In the genomic region with DNA sequence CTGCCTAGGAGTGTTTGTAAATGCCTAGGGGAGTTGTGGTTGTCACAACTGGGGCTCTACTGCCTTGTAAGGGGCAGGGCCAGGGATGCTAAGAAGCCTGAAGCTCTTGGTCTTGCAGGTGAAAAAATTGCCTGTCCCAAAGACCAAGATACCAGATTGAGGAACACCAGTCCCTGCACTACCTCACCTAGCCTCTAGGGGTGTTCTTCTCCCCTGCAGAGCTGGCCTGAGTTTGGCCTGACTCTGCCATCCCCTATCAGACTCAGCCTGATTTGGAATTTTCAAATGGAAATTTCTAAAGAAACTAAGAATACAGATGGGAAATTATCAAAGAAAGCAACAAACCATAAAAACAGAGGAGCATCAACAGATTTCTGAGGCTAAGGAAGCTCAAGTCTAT, we compare ENCODE assay signal across 9 cellular contexts.
A peak's percentile ranks its signal among the peaks of the same experiment; 100 is the strongest.
DNase-seq lines count a peak whose midpoint lies in the region; ATAC-seq and TF ChIP-seq lines count a peak whose summit lies in the region.
"Had no signal": no experiment of that assay in that cellular context is flagged by ENCODE, and none has a peak within 500 bp of the region (broad histone marks: within the 10 kb centered on the region; RNA-seq: fewer than 3 reads in every experiment).

No MANE protein-coding gene starts in this region.

- H3K36me3 Mint-ChIP-seq in activated T-cell treated with anti-CD3 and anti-CD28 coated beads, Interleukin-2, amount 50 U/mL, for 24 hours (ENCODE audit: low read depth) = peaks cover 16% of the 10 kb centered on the region

- H4K20me1 ChIP-seq in mammary epithelial cell (ENCODE audit: insufficient read depth, low read length) = no peaks in the 10 kb centered on the region
- H4K20me1 ChIP-seq in MM.1S (ENCODE audit: insufficient read depth, low read length) = no peaks in the 10 kb centered on the region

- in situ Hi-C loops in mammary epithelial cell (cut with MboI; ENCODE audit: low sequenced_read_pairs in 2 of 2) = no loop called here

- H3K79me2 ChIP-seq in mammary epithelial cell (ENCODE audit: insufficient read depth, low read length) (no peaks in the 10 kb centered on the region), MM.1S (ENCODE audit: low read length) (no peaks in the 10 kb centered on the region)

- no peak overlapping the region for H2AFZ ChIP-seq in mammary epithelial cell (ENCODE audit: low read depth, low read length)
- H2AFZ ChIP-seq in MM.1S (ENCODE audit: low read length) = no peak overlapping the region

- H3K27me3 Mint-ChIP-seq in activated T-cell treated with anti-CD3 and anti-CD28 coated beads, Interleukin-2, amount 50 U/mL, for 24 hours = no peaks in the 10 kb centered on the region

- TF ChIP-seq CTCF in mammary epithelial cell (conservative IDR thresholded peaks at IDR 0.05 in 1 of 2, IDR thresholded peaks at IDR 0.05 in 1 of 2; ENCODE audit: extremely low read depth in 1 of 2, insufficient read depth in 1 of 2, low read depth in 1 of 2, low read length in 2 of 2) = peak; percentile 31 to 49
- no peak for TF ChIP-seq CTCF in breast epithelium (IDR thresholded peaks at IDR 0.05)
- TF ChIP-seq CTCF in MM.1S (IDR thresholded peaks at IDR 0.05; ENCODE audit: low read length) = peak; percentile 28
- TF ChIP-seq CTCF in upper lobe of right lung (IDR thresholded peaks at IDR 0.05) = peak; percentile 50

- H3K4me3 ChIP-seq in mammary epithelial cell (replicated peaks in 1 of 3; ENCODE audit: insufficient read depth in 1 of 3, low read depth in 2 of 3, low read length in 3 of 3) (no peak overlapping the region), breast epithelium (no peak overlapping the region), MM.1S (ENCODE audit: low read length) (no peak overlapping the region), upper lobe of right lung (no peak overlapping the region)
- H3K4me3 ChIP-seq: upper lobe of left lung had no signal

- H3K27ac ChIP-seq in mammary epithelial cell (ENCODE audit: insufficient read depth, low read depth, low read length) (no peak overlapping the region), breast epithelium (no peak overlapping the region), MM.1S (ENCODE audit: low read length) (no peak overlapping the region), upper lobe of right lung (no peak overlapping the region)
- H3K27ac ChIP-seq: upper lobe of left lung had no signal

- no peak overlapping the region for H3K27ac Mint-ChIP-seq in activated T-cell treated with anti-CD3 and anti-CD28 coated beads, Interleukin-2, amount 50 U/mL, for 24 hours

- no peaks in the 10 kb centered on the region for H3K27me3 ChIP-seq in mammary epithelial cell (ENCODE audit: insufficient read depth, low read length)
- no peaks in the 10 kb centered on the region for H3K27me3 ChIP-seq in breast epithelium
- no peaks in the 10 kb centered on the region for H3K27me3 ChIP-seq in MM.1S (replicated peaks; ENCODE audit: insufficient read depth, low read length)
- no peaks in the 10 kb centered on the region for H3K27me3 ChIP-seq in upper lobe of right lung
- H3K27me3 ChIP-seq: upper lobe of left lung had no signal

- H3K4me2 ChIP-seq in mammary epithelial cell (ENCODE audit: insufficient read depth, low read depth, low read length) (no peak overlapping the region), MM.1S (ENCODE audit: low read depth, low read length) (no peak overlapping the region)

- H3F3A ChIP-seq in MM.1S (ENCODE audit: insufficient read depth, low read length) = no peaks in the 10 kb centered on the region

- no TSS peak for BruUV-seq in mammary epithelial cell (replicated peaks; lab: Mats Ljungman, UMichigan)

- no peaks in the 10 kb centered on the region for H3K9me2 ChIP-seq in MM.1S (replicated peaks; ENCODE audit: insufficient read depth, low read length)

- H3K4me1 ChIP-seq in mammary epithelial cell (ENCODE audit: insufficient read depth, low read length) (no peaks in the 10 kb centered on the region), breast epithelium (no peaks in the 10 kb centered on the region), MM.1S (ENCODE audit: low read length) (no peaks in the 10 kb centered on the region), upper lobe of right lung (no peaks in the 10 kb centered on the region)
- H3K4me1 ChIP-seq: upper lobe of left lung had no signal

- intact Hi-C loops in mammary epithelial cell (cut with micrococcal nuclease) (no loop called here), breast epithelium (cut with DNase I; ENCODE audit: low total_unique reads) (no loop called here), upper lobe of right lung (cut with DNase I) (no loop called here)

- no peak for ATAC-seq in upper lobe of right lung
- ATAC-seq in HG03354 (IDR thresholded peaks at IDR 0.05; ENCODE audit: poor library complexity, severe bottlenecking, unreplicated experiment) = no peak

- TF ChIP-seq POLR2A in breast epithelium (IDR thresholded peaks at IDR 0.05) (no peak), erythroblast (IDR thresholded peaks at IDR 0.05; ENCODE audit: low read length) (no peak)

- peaks cover 28% of the 10 kb centered on the region for H3K9me3 Mint-ChIP-seq in activated T-cell treated with anti-CD3 and anti-CD28 coated beads, Interleukin-2, amount 50 U/mL, for 24 hours

- CTCF ChIA-PET in mammary epithelial cell (lab: Charles Lee; ENCODE audit: low non-redundant PET) = no interaction called here

- H3K4me3 Mint-ChIP-seq in activated T-cell treated with anti-CD3 and anti-CD28 coated beads, Interleukin-2, amount 50 U/mL, for 24 hours = no peak overlapping the region

- DNase-seq in mammary epithelial cell (no peak), breast epithelium (ENCODE audit: low spot score in 2 of 2) (no peak), MM.1S (no peak), erythroblast (lab: John Stamatoyannopoulos, UW) (peak; percentile 0 to 2), upper lobe of right lung (no peak), NCI-H1417 treated with DMSO at 0.1 percent for 48 hours (lab: John Stamatoyannopoulos, UW) (no peak)
- no peak for DNase-seq in activated T-cell treated with anti-CD3 and anti-CD28 coated beads, Interleukin-2, amount 50 U/mL, for 24 hours
- DNase-seq: upper lobe of left lung had no signal

- no peaks in the 10 kb centered on the region for H3K36me3 ChIP-seq in mammary epithelial cell (ENCODE audit: insufficient read depth, low read length)
- no peaks in the 10 kb centered on the region for H3K36me3 ChIP-seq in breast epithelium
- H3K36me3 ChIP-seq in MM.1S (replicated peaks; ENCODE audit: insufficient read depth, low read length) = no peaks in the 10 kb centered on the region
- no peaks in the 10 kb centered on the region for H3K36me3 ChIP-seq in upper lobe of right lung
- H3K36me3 ChIP-seq: upper lobe of left lung had no signal

- H3K9ac ChIP-seq in mammary epithelial cell (ENCODE audit: insufficient read depth, low read length) = no peak overlapping the region
- no peak overlapping the region for H3K9ac ChIP-seq in MM.1S (ENCODE audit: low read length)

- peaks cover 7% of the 10 kb centered on the region for H3K9me3 ChIP-seq in mammary epithelial cell (replicated peaks; ENCODE audit: insufficient read depth, low read length)
- H3K9me3 ChIP-seq in breast epithelium = peaks cover 0 to 16% of the 10 kb centered on the region in 2 donors
- no peaks in the 10 kb centered on the region for H3K9me3 ChIP-seq in MM.1S (replicated peaks; ENCODE audit: insufficient read depth, low read length)
- no peaks in the 10 kb centered on the region for H3K9me3 ChIP-seq in upper lobe of right lung
- H3K9me3 ChIP-seq: upper lobe of left lung had no signal

- H3K4me1 Mint-ChIP-seq in activated T-cell treated with anti-CD3 and anti-CD28 coated beads, Interleukin-2, amount 50 U/mL, for 24 hours (ENCODE audit: low read depth) = no peaks in the 10 kb centered on the region

- dilution Hi-C loops in mammary epithelial cell (cut with HindIII; ENCODE audit: low sequenced_read_pairs) = no loop called here

Comparison
In these comparisons a context has a peak if more than half of its experiments do, and no peak if none do; other contexts are left out.
1. CTCF ChIP-seq: peak in mammary epithelial cell (2 of 2), MM.1S (single experiment) and upper lobe of right lung (single experiment); none in breast epithelium (0 of 3).
2. DNase-seq: peak in erythroblast (2 of 2); none in mammary epithelial cell (single experiment), breast epithelium (0 of 2), MM.1S (single experiment), upper lobe of right lung (single experiment), activated T-cell treated with anti-CD3 and anti-CD28 coated beads, Interleukin-2, amount 50 U/mL, for 24 hours (single experiment) and NCI-H1417 treated with DMSO at 0.1 percent for 48 hours (single experiment).